1 cellular context compared by ENCODE assay signal in genomic region chr2:158214431-158214830, GRCh38.
A peak's percentile ranks its signal among the peaks of the same experiment; 100 is the strongest.
TF ChIP-seq lines count a peak whose summit lies in the region.

No MANE protein-coding gene starts in this region.

TF ChIP-seq in H1, 55 proteins besides CTCF, POLR2A, EP300 and RAD21 (continued from another document):
- TF ChIP-seq JUND (IDR thresholded peaks at IDR 0.05; ENCODE audit: low read length) = peak; percentile 53; the same call in 1 of the 2 replicates
